10 cellular contexts compared by ENCODE assay signal in genomic region chr5:173745123-173745522, GRCh38.
DNase-seq lines count a peak whose midpoint lies in the region; ATAC-seq lines count a peak whose summit lies in the region.
"Had no signal": no experiment of that assay in that cellular context is flagged by ENCODE, and none has a peak within 500 bp of the region (broad histone marks: within the 10 kb centered on the region; RNA-seq: fewer than 3 reads in every experiment).

No MANE protein-coding gene starts in this region.

- H3K9me3 Mint-ChIP-seq in activated T-helper 2 cell treated with anti-CD3 and anti-CD28 coated beads, Interferon-gamma antibody, Interleukin-2, Interleukin-4, amounts not matched to agents 10 μg/mL and 5 μg/mL and 100 μg/mL, durations not matched to agents 14 hours and 24 hours and 36 hours, result no peaks in the 10 kb centered on the region

- no peaks in the 10 kb centered on the region for H4K20me1 ChIP-seq in BLaER1

- no peaks in the 10 kb centered on the region for H3K36me3 Mint-ChIP-seq in activated T-helper 2 cell treated with anti-CD3 and anti-CD28 coated beads, Interferon-gamma antibody, Interleukin-2, Interleukin-4, amounts not matched to agents 10 μg/mL and 5 μg/mL and 100 μg/mL, durations not matched to agents 14 hours and 24 hours and 36 hours (ENCODE audit: low read depth)

- no peaks in the 10 kb centered on the region for H3K36me3 ChIP-seq in BLaER1
- H3K36me3 ChIP-seq: prostate gland had no signal

- no peak overlapping the region for H3K9ac ChIP-seq in BLaER1

- no peak overlapping the region for H3K4me3 ChIP-seq in BLaER1
- H3K4me3 ChIP-seq: prostate gland had no signal

- peak overlapping the region; percentile 38 for H3K4me2 ChIP-seq in BLaER1

- ATAC-seq in HG03280 (IDR thresholded peaks at IDR 0.05; ENCODE audit: unreplicated experiment) (peak; percentile 60), esophagus mucosa (no peak)

- H3K27me3 Mint-ChIP-seq in activated T-helper 2 cell treated with anti-CD3 and anti-CD28 coated beads, Interferon-gamma antibody, Interleukin-2, Interleukin-4, amounts not matched to agents 10 μg/mL and 5 μg/mL and 100 μg/mL, durations not matched to agents 14 hours and 24 hours and 36 hours (ENCODE audit: low read depth), result no peaks in the 10 kb centered on the region

- peaks cover 45% of the 10 kb centered on the region for H3K4me1 ChIP-seq in BLaER1
- H3K4me1 ChIP-seq: prostate gland had no signal

- H3K4me3 Mint-ChIP-seq in activated T-helper 2 cell treated with anti-CD3 and anti-CD28 coated beads, Interferon-gamma antibody, Interleukin-2, Interleukin-4, amounts not matched to agents 10 μg/mL and 5 μg/mL and 100 μg/mL, durations not matched to agents 14 hours and 24 hours and 36 hours (ENCODE audit: low read depth), result no peak overlapping the region

- H3K27me3 ChIP-seq in BLaER1, result no peaks in the 10 kb centered on the region

- H3K27ac Mint-ChIP-seq in activated T-helper 2 cell treated with anti-CD3 and anti-CD28 coated beads, Interferon-gamma antibody, Interleukin-2, Interleukin-4, amounts not matched to agents 10 μg/mL and 5 μg/mL and 100 μg/mL, durations not matched to agents 14 hours and 24 hours and 36 hours, result no peak overlapping the region

- DNase-seq in GM19240 (ENCODE audit: insufficient read length, low spot score) (peak; percentile 36), SKM-1 treated with dmso at 0.1 percent for 144 hours (lab: John Stamatoyannopoulos, UW; ENCODE audit: unreplicated experiment) (peak; percentile 28), T-helper 9 cell (no peak), posterior cingulate gyrus (no peak)
- no peak for DNase-seq in activated T-helper 2 cell treated with anti-CD3 and anti-CD28 coated beads, Interferon-gamma antibody, Interleukin-2, Interleukin-4, amounts not matched to agents 10 μg/mL and 5 μg/mL and 100 μg/mL, durations not matched to agents 14 hours and 24 hours and 36 hours (ENCODE audit: low spot score)
- DNase-seq: NCI-H1694 had no signal

- intact Hi-C loops in posterior cingulate gyrus (cut with DNase I), result no loop called here
- intact Hi-C loops in activated T-helper 2 cell treated with anti-CD3 and anti-CD28 coated beads, Interferon-gamma antibody, Interleukin-2, Interleukin-4, amounts not matched to agents 10 μg/mL and 5 μg/mL and 100 μg/mL, durations not matched to agents 14 hours and 24 hours and 36 hours (cut with micrococcal nuclease), result no loop called here

- no peak overlapping the region for H3K27ac ChIP-seq in BLaER1
- H3K27ac ChIP-seq: prostate gland had no signal

- no peaks in the 10 kb centered on the region for H3K4me1 Mint-ChIP-seq in activated T-helper 2 cell treated with anti-CD3 and anti-CD28 coated beads, Interferon-gamma antibody, Interleukin-2, Interleukin-4, amounts not matched to agents 10 μg/mL and 5 μg/mL and 100 μg/mL, durations not matched to agents 14 hours and 24 hours and 36 hours (ENCODE audit: low read depth)

- no peaks in the 10 kb centered on the region for H3K9me3 ChIP-seq in BLaER1
- H3K9me3 ChIP-seq: prostate gland had no signal

Comparison
In these comparisons a context has a peak if more than half of its experiments do, and no peak if none do; other contexts are left out.
1. DNase-seq: peak in GM19240 (single experiment) and SKM-1 treated with dmso at 0.1 percent for 144 hours (single experiment); none in T-helper 9 cell (single experiment), posterior cingulate gyrus (0 of 10) and activated T-helper 2 cell treated with anti-CD3 and anti-CD28 coated beads, Interferon-gamma antibody, Interleukin-2, Interleukin-4, amounts not matched to agents 10 μg/mL and 5 μg/mL and 100 μg/mL, durations not matched to agents 14 hours and 24 hours and 36 hours (single experiment).